In the genomic region with DNA sequence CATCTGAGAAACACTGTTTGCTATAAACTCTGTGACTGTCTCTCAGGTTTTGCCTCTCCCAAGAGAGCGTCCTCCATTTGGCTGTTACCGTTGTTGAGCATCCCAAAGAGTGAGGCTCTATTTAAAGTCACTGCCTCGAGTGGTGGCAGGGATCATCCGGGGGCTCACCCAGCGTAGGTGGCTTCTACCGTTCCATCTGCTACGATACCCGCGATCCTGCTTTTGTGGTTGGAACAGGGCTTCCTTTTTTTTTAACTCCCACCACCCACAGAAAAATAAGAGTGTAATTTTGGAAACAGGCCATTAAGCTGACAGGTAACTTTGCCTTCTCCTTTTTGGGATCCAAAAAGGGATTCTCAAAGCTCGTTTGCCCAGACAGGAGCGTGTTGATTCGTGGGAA, we compare ENCODE assay signal across 14 cellular contexts.
"Had no signal": no experiment of that assay in that cellular context is flagged by ENCODE, and none has a peak within 500 bp of the region (broad histone marks: within the 10 kb centered on the region; RNA-seq: fewer than 3 reads in every experiment).

No MANE protein-coding gene starts in this region.

- H3K27me3 Mint-ChIP-seq: IgD-negative memory B cell had no signal

- H3K27ac ChIP-seq: HL-60 had no signal

- H3K4me3 Mint-ChIP-seq: IgD-negative memory B cell had no signal

- H3K4me3 ChIP-seq: K562 had no signal

- H3K4me1 Mint-ChIP-seq: IgD-negative memory B cell had no signal

- H3K9me3 ChIP-seq: SK-N-SH had no signal

- DNase-seq: NCI-H1436, NCI-H187, NCI-H2081 treated with DMSO at 0.1 percent for 48 hours, NCI-H226, NCI-H446, NCI-H510A, NCI-H774, Right ventricle myocardium superior, RPMI8226, SK-N-SH, SW 1271 had no signal
